13 cellular contexts compared by ENCODE assay signal in the genomic region with DNA sequence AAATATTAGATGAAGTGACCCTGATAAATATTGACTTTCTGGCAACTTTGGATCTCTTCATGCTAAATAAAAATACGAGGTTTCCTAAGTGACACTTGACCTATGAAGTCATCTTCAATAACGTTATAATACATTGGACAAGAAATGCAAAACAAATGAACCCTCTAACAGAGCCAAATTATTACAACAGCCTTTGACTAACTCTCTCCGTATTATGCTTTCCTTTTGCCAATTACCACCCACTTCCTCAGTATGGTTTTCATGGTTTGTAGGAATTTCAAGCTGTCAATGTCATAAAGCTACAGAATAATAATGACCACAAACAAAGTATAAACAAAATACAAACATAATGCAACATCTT.
DNase-seq lines count a peak whose midpoint lies in the region; ATAC-seq, FAIRE-seq and TF ChIP-seq lines count a peak whose summit lies in the region.
"Had no signal": no experiment of that assay in that cellular context is flagged by ENCODE, and none has a peak within 500 bp of the region (broad histone marks: within the 10 kb centered on the region; RNA-seq: fewer than 3 reads in every experiment).

No MANE protein-coding gene starts in this region.

- H3K27ac Mint-ChIP-seq in neural progenitor cell = no peak overlapping the region

- no peak for TF ChIP-seq CTCF in choroid plexus epithelial cell (conservative IDR thresholded peaks at IDR 0.05; ENCODE audit: low read depth, low read length)
- TF ChIP-seq CTCF in neural progenitor cell (IDR thresholded peaks at IDR 0.05) = no peak

- H3K4me3 ChIP-seq in choroid plexus epithelial cell (ENCODE audit: low read depth, low read length) = no peak overlapping the region
- no peak overlapping the region for H3K4me3 ChIP-seq in neural progenitor cell
- H3K4me3 ChIP-seq: K562 had no signal

- no peaks in the 10 kb centered on the region for H3K27me3 ChIP-seq in neural progenitor cell

- no peak overlapping the region for H3K4me2 ChIP-seq in neural progenitor cell

- ATAC-seq in HG03378 (IDR thresholded peaks at IDR 0.05; ENCODE audit: unreplicated experiment) = peak; percentile 12
- ATAC-seq: K562 had no signal

- no peaks in the 10 kb centered on the region for H3F3A ChIP-seq in neural progenitor cell (ENCODE audit: low read depth)

- DNase-seq in EL (peak; percentile 61), choroid plexus epithelial cell (ENCODE audit: low read depth) (peak; percentile 85), myocyte (ENCODE audit: low read depth) (peak; percentile 30), KG1 (lab: John Stamatoyannopoulos, UW) (no peak), NK-92 (lab: John Stamatoyannopoulos, UW; ENCODE audit: unreplicated experiment) (no peak), neural progenitor cell (ENCODE audit: low spot score) (no peak), GM12892 (ENCODE audit: insufficient read length) (no peak)
- DNase-seq: Caco-2, NCI-H748 treated with DMSO at 0.1 percent for 48 hours, retina, T-helper 9 cell had no signal

- no peaks in the 10 kb centered on the region for H4K20me1 ChIP-seq in neural progenitor cell (ENCODE audit: low read depth)

- no peak overlapping the region for H3K9ac ChIP-seq in neural progenitor cell

- no peak for TF ChIP-seq POLR2A in GM12892 (IDR thresholded peaks at IDR 0.05; ENCODE audit: low read depth, low read length)

- H3K27ac ChIP-seq in neural progenitor cell = no peak overlapping the region

- no peaks in the 10 kb centered on the region for H3K79me2 ChIP-seq in neural progenitor cell (ENCODE audit: low read depth)

- no peaks in the 10 kb centered on the region for H3K4me1 ChIP-seq in neural progenitor cell
- H3K4me1 ChIP-seq: Caco-2 had no signal

- H3K9me3 Mint-ChIP-seq in neural progenitor cell = peaks cover 18% of the 10 kb centered on the region

- H3K9me3 ChIP-seq in neural progenitor cell (ENCODE audit: low read depth) = no peaks in the 10 kb centered on the region
- H3K9me3 ChIP-seq: Caco-2 had no signal

- H2AFZ ChIP-seq in neural progenitor cell (replicated peaks) = no peak overlapping the region

- H3K27me3 Mint-ChIP-seq in neural progenitor cell (ENCODE audit: insufficient read depth, low read depth) = no peaks in the 10 kb centered on the region

- H3K4me1 Mint-ChIP-seq in neural progenitor cell = no peaks in the 10 kb centered on the region

- H3K4me3 Mint-ChIP-seq in neural progenitor cell = no peak overlapping the region

- no peak for FAIRE-seq in GM12892 (lab: Jason Lieb, UNC)
- FAIRE-seq: K562 had no signal

- no peaks in the 10 kb centered on the region for H3K36me3 ChIP-seq in neural progenitor cell

- H3K36me3 Mint-ChIP-seq in neural progenitor cell = peaks cover 4% of the 10 kb centered on the region

Comparison
In these comparisons a context has a peak if more than half of its experiments do, and no peak if none do; other contexts are left out.
1. DNase-seq: peak in EL (single experiment), choroid plexus epithelial cell (single experiment) and myocyte (single experiment); none in KG1 (single experiment), NK-92 (single experiment), neural progenitor cell (single experiment) and GM12892 (single experiment).